In genomic region chr17:18129041-18129502, GRCh38 we compare ENCODE assay signal across 12 cellular contexts. TPM values are rescaled to one million over a fixed set of nuclear protein-coding genes. Genes with fewer than 3 reads are reported as not detected.
DNase-seq lines count a peak whose midpoint lies in the region; ATAC-seq and TF ChIP-seq lines count a peak whose summit lies in the region.
"Had no signal": no experiment of that assay in that cellular context is flagged by ENCODE, and none has a peak within 500 bp of the region (broad histone marks: within the 10 kb centered on the region; RNA-seq: fewer than 3 reads in every experiment).

No MANE protein-coding gene starts in this region.

- H3F3A ChIP-seq in neural progenitor cell (ENCODE audit: low read depth), result no peaks in the 10 kb centered on the region

- H3K27ac ChIP-seq in neural progenitor cell, result no peak overlapping the region

- H3K9ac ChIP-seq in neural progenitor cell, result no peak overlapping the region

- H3K27me3 ChIP-seq in neural progenitor cell, result no peaks in the 10 kb centered on the region

- no peak overlapping the region for H3K4me3 ChIP-seq in neural progenitor cell

- H3K36me3 Mint-ChIP-seq in neural progenitor cell, result no peaks in the 10 kb centered on the region

- no peak for TF ChIP-seq CTCF in neural progenitor cell (IDR thresholded peaks at IDR 0.05)

- H2AFZ ChIP-seq in neural progenitor cell (replicated peaks), result no peak overlapping the region

- H3K4me2 ChIP-seq in neural progenitor cell, result no peak overlapping the region

- no peaks in the 10 kb centered on the region for H3K9me3 ChIP-seq in neural progenitor cell (ENCODE audit: low read depth)

- DNase-seq in DMS53 (lab: John Stamatoyannopoulos, UW) (peak; percentile 77), NCI-H460 (ENCODE audit: extremely low read depth, low read depth) (peak; percentile 14), cerebellum (ENCODE audit: low spot score) (peak; percentile 54), neural progenitor cell (ENCODE audit: low spot score) (no peak), epidermal melanocyte (ENCODE audit: insufficient read length, low spot score) (no peak), NCI-H1930 (lab: John Stamatoyannopoulos, UW) (no peak)
- DNase-seq: activated T-cell treated with anti-CD3 and anti-CD28 coated beads, Interleukin-2, amount 50 U/mL, for 1 hour; left ventricle myocardium superior; NCI-H1694; T-helper 1 cell had no signal

- no peaks in the 10 kb centered on the region for H3K79me2 ChIP-seq in neural progenitor cell (ENCODE audit: low read depth)

- H4K20me1 ChIP-seq in neural progenitor cell (ENCODE audit: low read depth), result no peaks in the 10 kb centered on the region

- no peaks in the 10 kb centered on the region for H3K9me3 Mint-ChIP-seq in neural progenitor cell

- ATAC-seq in HG03175 (IDR thresholded peaks at IDR 0.05; ENCODE audit: unreplicated experiment) (no peak), HG03460 (IDR thresholded peaks at IDR 0.05; ENCODE audit: unreplicated experiment) (no peak)
- ATAC-seq: left ventricle myocardium superior had no signal

- H3K4me3 Mint-ChIP-seq in neural progenitor cell, result no peak overlapping the region

- no peaks in the 10 kb centered on the region for H3K36me3 ChIP-seq in neural progenitor cell

- H3K27ac Mint-ChIP-seq in neural progenitor cell, result peak overlapping the region; percentile 23

- H3K4me1 ChIP-seq in neural progenitor cell, result no peaks in the 10 kb centered on the region

- peaks cover 2% of the 10 kb centered on the region for H3K27me3 Mint-ChIP-seq in neural progenitor cell (ENCODE audit: insufficient read depth, low read depth)

- H3K4me1 Mint-ChIP-seq in neural progenitor cell, result peaks cover 7% of the 10 kb centered on the region

RNA-seq across cellular contexts. Expression of gene MYO15A, which starts 20.5 kb away (rescaled TPM):
- 0.06 and 0.30 TPM in 2 replicates for total RNA-seq in NCI-H460 (2014; rRNA removed; shearing (Covaris generic))
- 0.30 TPM in 1 of 2 replicates, not detected in the other for polyA plus RNA-seq in NCI-H460 (2014; cell fraction: nucleus; rRNA removed)
- total RNA-seq in cerebellum, result 1.6 TPM
- total RNA-seq in neural progenitor cell (ENCODE audit: low replicate concordance), result 1.2 and 5.4 TPM in 2 replicates

RNA-seq across cellular contexts. Expression of gene DRG2, which starts 41.3 kb away (rescaled TPM):
- 41.6 and 42.5 TPM in 2 replicates for total RNA-seq in NCI-H460 (2014; rRNA removed; shearing (Covaris generic))
- polyA plus RNA-seq in NCI-H460 (2014; cell fraction: nucleus; rRNA removed), result 126 and 178 TPM in 2 replicates
- 20.0 TPM for total RNA-seq in cerebellum
- total RNA-seq in neural progenitor cell (ENCODE audit: low replicate concordance), result 24.8 and 46.5 TPM in 2 replicates

RNA-seq across cellular contexts. Expression of gene ALKBH5, which starts 54.6 kb away (rescaled TPM):
- 94.1 and 96.2 TPM in 2 replicates for total RNA-seq in NCI-H460 (2014; rRNA removed; shearing (Covaris generic))
- polyA plus RNA-seq in NCI-H460 (2014; cell fraction: nucleus; rRNA removed), result 47.2 and 57.4 TPM in 2 replicates
- total RNA-seq in cerebellum (53.4 TPM), neural progenitor cell (ENCODE audit: low replicate concordance) (78.8 and 98.2 TPM in 2 replicates)

Comparison
In these comparisons a context has a peak if more than half of its experiments do, and no peak if none do; other contexts are left out.
1. DNase-seq: peak in DMS53 (single experiment), NCI-H460 (single experiment) and cerebellum (single experiment); none in neural progenitor cell (single experiment), epidermal melanocyte (single experiment) and NCI-H1930 (0 of 2).